11 cellular contexts compared by ENCODE assay signal in genomic region chr13:48431431-48431830, GRCh38. TPM values are rescaled to one million over a fixed set of nuclear protein-coding genes. Genes with fewer than 3 reads are reported as not detected.
DNase-seq lines count a peak whose midpoint lies in the region; ATAC-seq and TF ChIP-seq lines count a peak whose summit lies in the region.
"Had no signal": no experiment of that assay in that cellular context is flagged by ENCODE, and none has a peak within 500 bp of the region (broad histone marks: within the 10 kb centered on the region; RNA-seq: fewer than 3 reads in every experiment).

No MANE protein-coding gene starts in this region.

- H3K4me1 ChIP-seq in osteoblast (ENCODE audit: insufficient read depth, low read length): peaks cover 19% of the 10 kb centered on the region

- peak overlapping the region; percentile 43 for H3K4me3 Mint-ChIP-seq in CD4-positive, alpha-beta T cell
- H3K4me3 Mint-ChIP-seq: stimulated activated effector memory CD8-positive, alpha-beta T cell treated with anti-CD3 and anti-CD28 coated beads, Interleukin-12 subunit alpha, Interleukin-12 subunit beta, amount 100 ng/mL, for 72 hours had no signal

- H3K9me3 ChIP-seq in CD4-positive, alpha-beta T cell (ENCODE audit: control insufficient read depth, low read length): no peaks in the 10 kb centered on the region
- no peaks in the 10 kb centered on the region for H3K9me3 ChIP-seq in osteoblast (ENCODE audit: low read depth, low read length)

- CTCF ChIA-PET in CD4-positive, alpha-beta T cell (lab: Charles Lee): interaction anchor here (1.0 kb wide), 1 partner anchor 97 kb away, joined by 4 read pairs; no protein-coding TSS in a partner anchor

- H3K36me3 ChIP-seq in osteoblast (ENCODE audit: insufficient read depth, low read length): no peaks in the 10 kb centered on the region

- in situ Hi-C loops in KBM-7 (cut with MboI; ENCODE audit: low pct_unique_long_range_greater_than_20kb, low sequenced_read_pairs): no loop called here

- H3K27me3 Mint-ChIP-seq in CD4-positive, alpha-beta T cell: no peaks in the 10 kb centered on the region

- H3K27ac Mint-ChIP-seq in CD4-positive, alpha-beta T cell: peak overlapping the region; percentile 8
- H3K27ac Mint-ChIP-seq: stimulated activated effector memory CD8-positive, alpha-beta T cell treated with anti-CD3 and anti-CD28 coated beads, Interleukin-12 subunit alpha, Interleukin-12 subunit beta, amount 100 ng/mL, for 72 hours had no signal

- DNase-seq in CD4-positive, alpha-beta T cell: no peak
- DNase-seq in KBM-7 (peak; percentile 61), coronary artery (ENCODE audit: low spot score) (no peak), osteoblast (ENCODE audit: insufficient read length, low spot score, missing footprints) (no peak), cortex of kidney (lab: John Stamatoyannopoulos, UW) (no peak), NCI-H2107 (lab: John Stamatoyannopoulos, UW) (no peak), NCI-H1930 (lab: John Stamatoyannopoulos, UW) (no peak)
- DNase-seq: NCI-H1105; stimulated activated CD4-positive, alpha-beta T cell treated with anti-CD3 and anti-CD28 coated beads, Interleukin-15, amount 100 ng/mL, for 24 hours had no signal

- TF ChIP-seq CTCF in CD4-positive, alpha-beta T cell (IDR thresholded peaks at IDR 0.05): no peak
- TF ChIP-seq CTCF in coronary artery (IDR thresholded peaks at IDR 0.05): no peak
- TF ChIP-seq CTCF in osteoblast (IDR thresholded peaks at IDR 0.05; ENCODE audit: extremely low read depth, low read depth, low read length): no peak

- H3K4me3 ChIP-seq in coronary artery: no peak overlapping the region
- H3K4me3 ChIP-seq in osteoblast (ENCODE audit: insufficient read depth, low read length): no peak overlapping the region

- peaks cover 5% of the 10 kb centered on the region for H3K79me2 ChIP-seq in osteoblast (ENCODE audit: insufficient read depth, low read length)

- no peaks in the 10 kb centered on the region for H4K20me1 ChIP-seq in osteoblast (ENCODE audit: insufficient read depth, low read length)

- no peaks in the 10 kb centered on the region for H3K27me3 ChIP-seq in CD4-positive, alpha-beta T cell (ENCODE audit: control insufficient read depth, insufficient read depth, low read length)
- no peaks in the 10 kb centered on the region for H3K27me3 ChIP-seq in osteoblast (ENCODE audit: insufficient read depth, low read length)

- POLR2A ChIA-PET in CD4-positive, alpha-beta T cell (lab: Charles Lee): interaction anchor here (0.8 to 1.6 kb wide), 6 partner anchors 11 to 101 kb away, joined by 3 to 6 read pairs (median 4); partner anchors contain the start of gene RCBTB2

- peaks cover 5% of the 10 kb centered on the region for H3K36me3 Mint-ChIP-seq in CD4-positive, alpha-beta T cell (ENCODE audit: low read depth)

- H3K27ac ChIP-seq in CD4-positive, alpha-beta T cell (ENCODE audit: low read depth, low read length): no peak overlapping the region
- peak overlapping the region; percentile 25 to 42 for H3K27ac ChIP-seq in coronary artery
- H3K27ac ChIP-seq in osteoblast (ENCODE audit: low read depth, low read length): peak overlapping the region; percentile 37

- H3K9me3 Mint-ChIP-seq in CD4-positive, alpha-beta T cell: no peaks in the 10 kb centered on the region

- intact Hi-C loops in CD4-positive, alpha-beta T cell (cut with DNase I, micrococcal nuclease): no loop called here

- ATAC-seq in CD4-positive, alpha-beta T cell (ENCODE audit: poor library complexity): no peak
- no peak for ATAC-seq in HG02885 (IDR thresholded peaks at IDR 0.05; ENCODE audit: poor library complexity, unreplicated experiment)
- ATAC-seq: stimulated activated effector memory CD8-positive, alpha-beta T cell treated with anti-CD3 and anti-CD28 coated beads, Interleukin-12 subunit alpha, Interleukin-12 subunit beta, amount 100 ng/mL, for 72 hours had no signal

- peaks cover 59% of the 10 kb centered on the region for H3K4me1 Mint-ChIP-seq in CD4-positive, alpha-beta T cell (ENCODE audit: low read depth)

- H3K4me2 ChIP-seq in osteoblast (ENCODE audit: insufficient read depth, low read length): peak overlapping the region; percentile 59

- no peak overlapping the region for H2AFZ ChIP-seq in osteoblast (ENCODE audit: low read length)

RNA-seq across cellular contexts. Expression of gene LPAR6, which starts 18.5 kb away (rescaled TPM):
- total RNA-seq in CD4-positive, alpha-beta T cell: 10 to 100 TPM; 15.5 to 19.4 TPM
- 11.9 and 14.7 TPM in 2 replicates for total RNA-seq in osteoblast
